ENCODE assay signal across 8 cellular contexts in genomic region chr9:35604578-35605335, GRCh38. TPM values are rescaled to one million over a fixed set of nuclear protein-coding genes. Genes with fewer than 3 reads are reported as not detected.
DNase-seq lines count a peak whose midpoint lies in the region; ATAC-seq, FAIRE-seq and TF ChIP-seq lines count a peak whose summit lies in the region.

Gene TESK1 (plus strand): TSS chr9:35605262. CDS start chr9:35605620, 358 bp downstream.

- peak; percentile 41 to 50 (median 44) for ATAC-seq in T-cell (replicated peaks in 1 of 4)
- peak; percentile 41 to 65 (median 54) for ATAC-seq in heart right ventricle

- H2AFZ ChIP-seq in Loucy (ENCODE audit: low read length): peak within 1 kb of the TSS; percentile 26

- FAIRE-seq in H54 (lab: Jason Lieb, UNC): no peak

- WGBS in adipose tissue, 3 donors: 0% methylated on average over 38 to 52 of the region's 52 CpGs
- WGBS in heart right ventricle, 2 donors: 0 to 1% methylated on average over 46 to 52 of the region's 52 CpGs
- 0% methylated on average over 27 to 29 of the region's 52 CpGs for WGBS in tibial nerve, 2 donors

- TF ChIP-seq POLR2A in H54 (IDR thresholded peaks at IDR 0.05; ENCODE audit: low read depth, low read length) (no peak), tibial nerve (IDR thresholded peaks at IDR 0.05) (no peak)

- POLR2A ChIA-PET in T-cell (lab: Charles Lee): interaction anchor here in 1 of 2 donors (0.7 kb wide), 1 partner anchor 86 kb away, joined by 4 read pairs; no protein-coding TSS in a partner anchor

- peaks cover 45% of the 10 kb centered on the region for H3K79me2 ChIP-seq in Loucy (ENCODE audit: insufficient read depth, low read length)

- no peaks in the 10 kb centered on the region for H3K9me3 Mint-ChIP-seq in T-cell

- TF ChIP-seq EP300 in tibial nerve (IDR thresholded peaks at IDR 0.05): peak in 1 of 2 donors; percentile 7

- no peaks in the 10 kb centered on the region for H3F3A ChIP-seq in Loucy (ENCODE audit: low read depth)

- H3K4me1 Mint-ChIP-seq in T-cell: peaks cover 37 to 39% (median 38%) of the 10 kb centered on the region in 3 donors

- TF ChIP-seq CTCF in Loucy (conservative IDR thresholded peaks at IDR 0.05; ENCODE audit: low read length): no peak
- TF ChIP-seq CTCF in heart right ventricle (IDR thresholded peaks at IDR 0.05): no peak
- TF ChIP-seq CTCF in tibial nerve (IDR thresholded peaks at IDR 0.05): no peak

- H3K36me3 ChIP-seq in Loucy (ENCODE audit: insufficient read depth, low read length): peaks cover 7% of the 10 kb centered on the region; the same call in 1 of the 2 replicates
- peaks cover 0 to 27% (median 7%) of the 10 kb centered on the region in 9 donors for H3K36me3 ChIP-seq in heart right ventricle
- H3K36me3 ChIP-seq in tibial nerve: peaks cover 0 to 30% (median 6%) of the 10 kb centered on the region in 3 donors

- peaks cover 13% of the 10 kb centered on the region for H3K36me3 Mint-ChIP-seq in T-cell

- CTCF ChIA-PET in T-cell (lab: Charles Lee): interaction anchor here in 1 of 2 donors (0.7 to 1.4 kb wide), 3 partner anchors 9 to 586 kb away, joined by 3 to 4 read pairs (median 3); partner anchors contain the start of genes CCDC107, CLTA and RMRP

- H3K27me3 ChIP-seq in Loucy (ENCODE audit: insufficient read depth, low read length, poor library complexity, severe bottlenecking) (no peaks in the 10 kb centered on the region), heart right ventricle (no peaks in the 10 kb centered on the region), tibial nerve (no peaks in the 10 kb centered on the region)

- no peaks in the 10 kb centered on the region for H3K27me3 Mint-ChIP-seq in T-cell

- H3K4me1 ChIP-seq in Loucy (ENCODE audit: insufficient read depth, low read length, poor library complexity, severe bottlenecking): peaks cover 40% of the 10 kb centered on the region
- peaks cover 0 to 38% (median 25%) of the 10 kb centered on the region in 9 donors for H3K4me1 ChIP-seq in heart right ventricle
- H3K4me1 ChIP-seq in tibial nerve: peaks cover 0 to 30% (median 22%) of the 10 kb centered on the region in 4 donors

- no peaks in the 10 kb centered on the region for H3K9me2 ChIP-seq in Loucy (replicated peaks; ENCODE audit: low read depth, low read length)

- H3K4me2 ChIP-seq in Loucy (ENCODE audit: low read depth, low read length, poor library complexity, severe bottlenecking): peak within 1 kb of the TSS; percentile 89

- peak within 1 kb of the TSS; percentile 82 for H3K4me3 ChIP-seq in Loucy (ENCODE audit: low read length, poor library complexity, severe bottlenecking)
- peak within 1 kb of the TSS; percentile 56 to 93 (median 73) for H3K4me3 ChIP-seq in heart right ventricle
- H3K4me3 ChIP-seq in tibial nerve: peak within 1 kb of the TSS; percentile 72 to 94 (median 90)

- peak within 1 kb of the TSS; percentile 79 for H3K9ac ChIP-seq in Loucy (ENCODE audit: low read depth, low read length, poor library complexity, severe bottlenecking)

- DNase-seq in ELF-1 (ENCODE audit: low read depth, low spot score) (peak; percentile 86), H54 (ENCODE audit: insufficient read length, low spot score) (peak; percentile 64), T-cell (peak; percentile 54 to 84 (median 73)), heart right ventricle (peak; percentile 66 to 78), pons (ENCODE audit: low spot score) (peak; percentile 37), tibial nerve (ENCODE audit: low spot score in 2 of 2) (peak in 1 of 2 donors; percentile 36)

- H4K20me1 ChIP-seq in Loucy (ENCODE audit: insufficient read depth, low read length, poor library complexity, severe bottlenecking): peaks cover 19% of the 10 kb centered on the region

- H3K9me3 ChIP-seq in Loucy (ENCODE audit: insufficient read depth, low read depth, low read length) (no peaks in the 10 kb centered on the region), heart right ventricle (no peaks in the 10 kb centered on the region), tibial nerve (no peaks in the 10 kb centered on the region)

- peak within 1 kb of the TSS; percentile 20 for H3K27ac ChIP-seq in adipose tissue (ENCODE audit: low read depth, low read length)
- peak within 1 kb of the TSS; percentile 72 to 95 (median 92) for H3K27ac ChIP-seq in heart right ventricle
- H3K27ac ChIP-seq in tibial nerve: peak within 1 kb of the TSS; percentile 88 to 97 (median 93)

- H3K4me3 Mint-ChIP-seq in T-cell: peak within 1 kb of the TSS; percentile 95 to 97 (median 97)

- H3K27ac Mint-ChIP-seq in T-cell: peak within 1 kb of the TSS; percentile 98 to 100

- intact Hi-C loops in heart right ventricle (cut with DNase I): loop anchor here in 6 of 10 donors (2.0 to 10.0 kb wide), 6 partner anchors 42 to 128 kb away; partner anchors contain the start of genes CCDC107 (in 1 of the 6), CREB3 (in 1 of the 6), RMRP (in 1 of the 6) and RUSC2 (in 1 of the 6)

RNA-seq across cellular contexts. Expression of gene TESK1, which starts in this region (rescaled TPM):
- total RNA-seq in T-cell (10 to 100 TPM; 24.2 to 56.1 (median 47.6) TPM), heart right ventricle (10 to 100 TPM; 18.0 to 33.1 (median 22.7) TPM), tibial nerve (10 to 100 TPM; 29.3 to 40.0 (median 35.6) TPM)
- polyA plus RNA-seq in adipose tissue (10 to 100 TPM; 22.6 to 98.7 (median 59.2) TPM), heart right ventricle (10 to 100 TPM; 36.4 to 38.8 TPM)

Comparison
In these comparisons a context has a peak if more than half of its experiments do, and no peak if none do; other contexts are left out.
1. H3K27ac ChIP-seq: peak in every context shown above with its lines; median percentile 93 in tibial nerve; 92 in heart right ventricle; 20 in adipose tissue.